In the genomic region with DNA sequence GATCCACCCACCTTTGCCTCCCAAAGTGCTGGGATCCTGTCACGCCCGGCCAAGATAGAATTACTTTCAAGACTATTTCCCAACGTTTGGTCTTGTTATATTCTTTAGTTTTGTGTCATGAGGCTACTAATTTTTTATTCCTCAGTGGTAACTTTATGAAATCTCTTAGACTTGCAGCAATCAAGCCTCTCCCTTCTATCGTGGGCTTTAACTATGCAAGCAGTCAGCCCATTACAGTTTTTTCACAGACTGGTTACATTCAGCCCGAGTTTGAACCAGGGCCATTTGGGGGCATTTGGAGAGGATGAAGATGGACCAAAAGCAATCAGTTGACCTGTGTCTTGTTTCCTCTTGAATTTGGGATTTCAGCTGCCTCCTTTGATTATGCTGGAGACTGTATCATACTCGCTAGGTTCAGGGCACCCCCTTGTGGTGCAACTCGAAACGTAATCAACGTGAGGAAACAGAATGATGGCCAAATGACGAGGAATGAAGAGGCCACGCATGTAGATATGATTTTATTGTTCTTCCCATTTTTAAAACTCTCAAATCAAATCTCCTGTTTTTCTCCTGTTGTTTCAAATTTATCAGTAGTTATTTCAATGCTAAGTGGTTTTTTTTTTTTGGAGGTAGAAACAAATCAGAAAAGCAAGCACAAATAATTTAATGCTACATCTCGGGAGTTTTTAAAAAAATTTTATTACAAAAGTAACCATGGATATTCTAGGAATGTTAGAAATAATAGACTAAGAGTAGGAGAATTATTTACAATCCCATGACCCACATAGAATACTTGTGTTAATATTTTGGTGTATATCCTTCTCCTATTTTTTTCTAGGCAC, we compare ENCODE assay signal across 8 cellular contexts.
DNase-seq lines count a peak whose midpoint lies in the region; ATAC-seq and TF ChIP-seq lines count a peak whose summit lies in the region.

No MANE protein-coding gene starts in this region.

- no peak overlapping the region for H3K4me3 Mint-ChIP-seq in neural crest cell

- WGBS in esophagus squamous epithelium, 2 donors = 25 to 33% methylated on average over 12 of the region's 12 CpGs

- DNase-seq in NCI-H146 (lab: John Stamatoyannopoulos, UW) (peak; percentile 23), NCI-H146 treated with DMSO at 0.1 percent for 48 hours (lab: John Stamatoyannopoulos, UW; ENCODE audit: unreplicated experiment) (no peak), T1000 (lab: John Stamatoyannopoulos, UW) (peak; percentile 30), esophagus squamous epithelium (lab: John Stamatoyannopoulos, UW) (no peak), neural crest cell (ENCODE audit: low read depth, low spot score) (peak; percentile 68)

- no peaks in the 10 kb centered on the region for H3K27me3 Mint-ChIP-seq in neural crest cell (ENCODE audit: low read depth)

- no peak for TF ChIP-seq POLR2A in esophagus squamous epithelium (IDR thresholded peaks at IDR 0.05)

- ATAC-seq in GM21786 (IDR thresholded peaks at IDR 0.05; ENCODE audit: unreplicated experiment) = peak; percentile 73
- no peak for ATAC-seq in HG03097 (IDR thresholded peaks at IDR 0.05; ENCODE audit: low FRiP score, unreplicated experiment)

- H3K36me3 ChIP-seq in esophagus squamous epithelium = no peaks in the 10 kb centered on the region

- no peak overlapping the region for H3K27ac Mint-ChIP-seq in neural crest cell (ENCODE audit: unreplicated experiment)

- no peaks in the 10 kb centered on the region for H3K9me3 Mint-ChIP-seq in neural crest cell

- TF ChIP-seq CTCF in LNCAP (IDR thresholded peaks at IDR 0.05) = peak; percentile 78
- TF ChIP-seq CTCF in esophagus squamous epithelium (IDR thresholded peaks at IDR 0.05) = peak in 5 of 6 experiments; percentile 55 to 79 (median 64)
- TF ChIP-seq CTCF in neural crest cell (conservative IDR thresholded peaks at IDR 0.05) = peak; percentile 87

- H3K4me1 Mint-ChIP-seq in neural crest cell = peaks cover 18% of the 10 kb centered on the region

- H3K9me3 ChIP-seq in esophagus squamous epithelium = no peaks in the 10 kb centered on the region

- intact Hi-C loops in esophagus squamous epithelium (cut with DNase I) = loop anchor here (10.0 kb wide), 2 partner anchors 154 to 366 kb away; no protein-coding TSS in a partner anchor

- no peak overlapping the region for H3K4me3 ChIP-seq in esophagus squamous epithelium

- peaks cover 3 to 30% (median 8%) of the 10 kb centered on the region in 3 donors for H3K4me1 ChIP-seq in esophagus squamous epithelium

- H3K27ac ChIP-seq in esophagus squamous epithelium = no peak overlapping the region

- H3K27me3 ChIP-seq in esophagus squamous epithelium = no peaks in the 10 kb centered on the region

- no peaks in the 10 kb centered on the region for H3K36me3 Mint-ChIP-seq in neural crest cell (ENCODE audit: low read depth)

Comparison
In these comparisons a context has a peak if more than half of its experiments do, and no peak if none do; other contexts are left out.
1. DNase-seq: peak in NCI-H146 (single experiment), T1000 (single experiment) and neural crest cell (single experiment); none in NCI-H146 treated with DMSO at 0.1 percent for 48 hours (single experiment) and esophagus squamous epithelium (single experiment).
2. Peak in every context shown above with its lines, with median percentiles within 50 percentile points of each other: CTCF ChIP-seq.